12 cellular contexts compared by ENCODE assay signal in the genomic region with DNA sequence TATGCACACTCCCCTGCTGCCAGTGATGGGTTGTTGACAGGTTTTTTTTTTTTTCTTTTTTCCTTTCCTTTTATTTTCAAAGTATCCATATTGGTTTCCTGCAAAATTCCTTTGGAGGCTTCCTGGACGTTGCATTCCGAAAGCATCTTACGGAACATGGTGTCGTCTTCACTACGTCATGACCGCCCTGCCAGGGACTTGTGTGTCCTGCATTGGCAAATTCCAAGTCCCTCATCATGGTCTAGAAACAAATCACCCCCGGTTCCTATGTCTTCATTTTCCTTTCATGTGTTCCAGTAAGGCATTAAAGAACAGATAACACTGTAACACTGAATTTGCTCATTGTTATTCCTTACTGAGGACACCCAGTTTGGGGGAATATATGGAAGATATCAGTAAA. TPM values are rescaled to one million over a fixed set of nuclear protein-coding genes. Genes with fewer than 3 reads are reported as not detected.
DNase-seq lines count a peak whose midpoint lies in the region; ATAC-seq, FAIRE-seq and TF ChIP-seq lines count a peak whose summit lies in the region.
"Had no signal": no experiment of that assay in that cellular context is flagged by ENCODE, and none has a peak within 500 bp of the region (broad histone marks: within the 10 kb centered on the region; RNA-seq: fewer than 3 reads in every experiment).

No MANE protein-coding gene starts in this region.

- ATAC-seq in A549: no peak
- ATAC-seq in WTC11: no peak

- H3K4me3 Mint-ChIP-seq in WTC11: peak overlapping the region; percentile 52
- H3K4me3 Mint-ChIP-seq: activated B cell treated with CpG ODN at 0.5 μM for 24 hours; dendritic cell treated with granulocyte-macrophage colony-stimulating factor and Interleukin-4, amounts not matched to agents 40 ng/mL and 50 ng/mL, for 4 days had no signal

- FAIRE-seq in A549 (lab: Jason Lieb, UNC) (no peak), GM19239 (lab: Jason Lieb, UNC) (no peak)

- 50% methylated on average over 7 of the region's 7 CpGs for WGBS in A549 (ENCODE audit: missing lambda C conversion rate)
- 57 to 66% (median 59%) methylated on average over 7 of the region's 7 CpGs for WGBS in ovary, 3 donors

- TF ChIP-seq POLR2A in A549 (IDR thresholded peaks at IDR 0.05; ENCODE audit: low read length): no peak
- no peak for TF ChIP-seq POLR2A in ovary (IDR thresholded peaks at IDR 0.05)

- H3K27me3 ChIP-seq in ovary: no peaks in the 10 kb centered on the region

- H3K27ac Mint-ChIP-seq in WTC11: no peak overlapping the region
- H3K27ac Mint-ChIP-seq: activated B cell treated with CpG ODN at 0.5 μM for 24 hours; dendritic cell treated with granulocyte-macrophage colony-stimulating factor and Interleukin-4, amounts not matched to agents 40 ng/mL and 50 ng/mL, for 4 days had no signal

- H3K9me3 ChIP-seq in A549: no peaks in the 10 kb centered on the region
- no peaks in the 10 kb centered on the region for H3K9me3 ChIP-seq in ovary

- H3K27ac ChIP-seq in A549 (no peak overlapping the region), ovary (peak overlapping the region in 1 of 2 donors; percentile 81)

- H3K4me3 ChIP-seq in A549 (no peak overlapping the region), foreskin fibroblast (ENCODE audit: low read depth in 1 of 2, low read length in 2 of 2) (peak overlapping the region; percentile 37 to 40), ovary (peak overlapping the region; percentile 31)

- no peaks in the 10 kb centered on the region for H3K9me3 Mint-ChIP-seq in WTC11
- H3K9me3 Mint-ChIP-seq: activated B cell treated with CpG ODN at 0.5 μM for 24 hours; dendritic cell treated with granulocyte-macrophage colony-stimulating factor and Interleukin-4, amounts not matched to agents 40 ng/mL and 50 ng/mL, for 4 days had no signal

- peaks cover 16% of the 10 kb centered on the region for H3K27me3 Mint-ChIP-seq in WTC11 (ENCODE audit: low read depth)

- H3K4me1 Mint-ChIP-seq in WTC11: peaks cover 17% of the 10 kb centered on the region
- H3K4me1 Mint-ChIP-seq: activated B cell treated with CpG ODN at 0.5 μM for 24 hours had no signal

- H3K36me3 ChIP-seq in ovary: no peaks in the 10 kb centered on the region

- CTCF ChIA-PET in A549 (lab: Yijun Ruan, JAX) (interaction anchor here (0.8 to 2.6 kb wide), 5 partner anchors 9 to 222 kb away, joined by 3 to 21 read pairs (median 3); no protein-coding TSS in a partner anchor), WTC11 (lab: Charles Lee) (interaction anchor here (0.7 to 1.4 kb wide), 5 partner anchors 17 to 352 kb away, joined by 3 to 6 read pairs (median 4); no protein-coding TSS in a partner anchor)

- intact Hi-C loops in ovary (cut with DNase I): loop anchor here in 2 of 4 donors (1.0 to 10.0 kb wide), 2 partner anchors 184 to 574 kb away; no protein-coding TSS in a partner anchor

- H3K4me2 ChIP-seq in A549: peak overlapping the region; percentile 36; the same call in 1 of the 3 replicates

- H3K4me1 ChIP-seq in A549 (no peaks in the 10 kb centered on the region), ovary (ENCODE audit: insufficient read depth) (peaks cover 5% of the 10 kb centered on the region)

- POLR2A ChIA-PET in A549 (lab: Yijun Ruan, JAX): no interaction called here
- POLR2A ChIA-PET in WTC11 (lab: Charles Lee): interaction anchor here (0.7 kb wide), 1 partner anchor 361 kb away, joined by 3 read pairs; no protein-coding TSS in a partner anchor

- TF ChIP-seq CTCF in A549 (IDR thresholded peaks at IDR 0.05): no peak
- TF ChIP-seq CTCF in WTC11 (IDR thresholded peaks at IDR 0.05): no peak
- no peak for TF ChIP-seq CTCF in foreskin fibroblast (IDR thresholded peaks at IDR 0.05; ENCODE audit: low read depth, low read length)
- no peak for TF ChIP-seq CTCF in ovary (IDR thresholded peaks at IDR 0.05)

- DNase-seq in A549 (ENCODE audit: low read depth in 1 of 2, low spot score in 1 of 2): no peak
- no peak for DNase-seq in WTC11 (ENCODE audit: low spot score)
- DNase-seq in foreskin fibroblast: peak in 1 of 2 donors; percentile 25
- peak in 1 of 5 donors; percentile 19 for DNase-seq in ovary
- no peak for DNase-seq in NCI-H82 (lab: John Stamatoyannopoulos, UW)
- no peak for DNase-seq in NCI-H524 treated with DMSO at 0.1 percent for 48 hours (lab: John Stamatoyannopoulos, UW)
- no peak for DNase-seq in ureter (ENCODE audit: low spot score)
- DNase-seq in GM19239 (ENCODE audit: insufficient read length, low spot score): no peak
- DNase-seq: activated B cell treated with CpG ODN at 0.5 μM for 24 hours, NCI-H2171 had no signal

- no peak for TF ChIP-seq EP300 in A549 (IDR thresholded peaks at IDR 0.05)
- TF ChIP-seq EP300 in ovary (IDR thresholded peaks at IDR 0.05): no peak

- no peaks in the 10 kb centered on the region for H3K36me3 Mint-ChIP-seq in WTC11

- no peak for TF ChIP-seq RAD21 in A549 (conservative IDR thresholded peaks at IDR 0.05 in 1 of 2, IDR thresholded peaks at IDR 0.05 in 1 of 2)

TF ChIP-seq in A549, 52 proteins besides CTCF, POLR2A, EP300 and RAD21:
- TF ChIP-seq GATA3 (IDR thresholded peaks at IDR 0.05; ENCODE audit: borderline replicate concordance) (no peak), HOXA7 (CRISPR knock-in tag; IDR thresholded peaks at IDR 0.05) (no peak), SREBF2 (IDR thresholded peaks at IDR 0.05) (no peak)
TF ChIP-seq in A549: peak in this region for 0.

TF ChIP-seq in WTC11, 78 proteins besides CTCF, POLR2A, EP300 and RAD21:
- TF ChIP-seq, protein P1, sequence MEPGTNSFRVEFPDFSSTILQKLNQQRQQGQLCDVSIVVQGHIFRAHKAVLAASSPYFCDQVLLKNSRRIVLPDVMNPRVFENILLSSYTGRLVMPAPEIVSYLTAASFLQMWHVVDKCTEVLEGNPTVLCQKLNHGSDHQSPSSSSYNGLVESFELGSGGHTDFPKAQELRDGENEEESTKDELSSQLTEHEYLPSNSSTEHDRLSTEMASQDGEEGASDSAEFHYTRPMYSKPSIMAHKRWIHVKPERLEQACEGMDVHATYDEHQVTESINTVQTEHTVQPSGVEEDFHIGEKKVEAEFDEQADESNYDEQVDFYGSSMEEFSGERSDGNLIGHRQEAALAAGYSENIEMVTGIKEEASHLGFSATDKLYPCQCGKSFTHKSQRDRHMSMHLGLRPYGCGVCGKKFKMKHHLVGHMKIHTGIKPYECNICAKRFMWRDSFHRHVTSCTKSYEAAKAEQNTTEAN (CRISPR knock-in tag; IDR thresholded peaks at IDR 0.05): no peak
- TF ChIP-seq SMAD4 (CRISPR knock-in tag; IDR thresholded peaks at IDR 0.05) (no peak), CBFB (CRISPR knock-in tag; IDR thresholded peaks at IDR 0.05; ENCODE audit: low read depth) (no peak)

RNA-seq across cellular contexts. Expression of a gene that starts 35.0 kb away (rescaled TPM):
- polyA plus RNA-seq in A549 (2011; rRNA removed): 0.03 and 0.09 TPM in 2 replicates
- polyA plus RNA-seq in A549 (2012; cell fraction: cytosol; rRNA removed): 0.01 and 0.03 TPM in 2 replicates
- polyA plus RNA-seq in A549 (2012; cell fraction: nucleus; rRNA removed): 0.04 TPM in 1 of 2 replicates, not detected in the other
- 0.04 TPM in 1 of 3 replicates, not detected in the others for polyA plus RNA-seq in A549 (2017; fragmentation: RNase III; extraction: RNeasy Plus Mini Kit Qiagen cat#74134 plus additional on column Dnase treatment)
- 0.41 TPM in 1 of 2 replicates, not detected in the other for polyA minus RNA-seq in A549 (2011; rRNA and poly(A)+ RNA removed)
- 0.94 to 1.3 TPM (median 1.2 TPM) in 3 replicates for total RNA-seq in WTC11 (2021)
- 10 to 100 TPM in 2 of 7 donors, 1 to 10 TPM in 5; 1.2 to 19.0 (median 6.1) TPM for total RNA-seq in ovary
- polyA plus RNA-seq in ovary: 10 to 100 TPM in 1 of 2 donors, 1 to 10 TPM in 1; 2.4 to 20.0 TPM
- 11.5 TPM for total RNA-seq in ureter
- total RNA-seq: activated B cell treated with CpG ODN at 0.5 μM for 24 hours, G401 had no signal
